In the genomic region with DNA sequence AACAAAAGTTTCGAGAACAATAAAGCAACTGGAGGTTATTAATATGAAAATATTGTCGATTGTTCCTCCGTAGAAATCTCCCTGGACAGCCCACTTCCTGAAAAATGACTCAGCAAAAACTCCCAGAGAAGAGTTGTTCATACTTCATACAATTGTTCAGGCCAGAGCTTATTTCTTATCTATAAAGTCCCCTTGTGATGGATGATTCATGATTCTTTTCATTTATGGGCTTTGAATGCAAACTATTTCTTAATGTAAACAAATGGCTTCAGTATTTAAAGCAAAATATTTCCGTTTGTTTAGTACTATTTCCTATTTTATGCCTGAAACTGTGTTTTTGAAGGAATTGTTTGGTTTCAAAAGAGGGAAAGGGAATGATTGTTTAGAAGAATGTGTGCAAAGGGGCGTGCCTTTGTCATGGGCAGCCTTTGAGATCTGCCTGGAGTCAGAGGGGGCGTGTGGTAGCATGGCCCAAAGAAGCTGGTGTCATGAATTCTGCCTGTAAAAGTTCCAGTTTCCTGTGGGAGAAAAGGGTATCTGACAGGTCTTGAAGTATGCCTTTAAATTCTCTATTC, we compare ENCODE assay signal across 9 cellular contexts. TPM values are rescaled to one million over a fixed set of nuclear protein-coding genes. Genes with fewer than 3 reads are reported as not detected.
DNase-seq lines count a peak whose midpoint lies in the region; ATAC-seq and TF ChIP-seq lines count a peak whose summit lies in the region.
"Had no signal": no experiment of that assay in that cellular context is flagged by ENCODE, and none has a peak within 500 bp of the region (broad histone marks: within the 10 kb centered on the region; RNA-seq: fewer than 3 reads in every experiment).

No MANE protein-coding gene starts in this region.

- peak; percentile 41 for ATAC-seq in left lobe of liver
- ATAC-seq in stimulated activated effector memory CD8-positive, alpha-beta T cell treated with anti-CD3 and anti-CD28 coated beads, Interleukin-12 subunit alpha, Interleukin-12 subunit beta, amount 100 ng/mL, for 72 hours: no peak

- H3K4me3 ChIP-seq in ACC112 (ENCODE audit: low read depth, low read length) (peak overlapping the region; percentile 26), HL-60 (replicated peaks; ENCODE audit: insufficient read depth, low read length) (no peak overlapping the region)

- no peak overlapping the region for H3K4me3 Mint-ChIP-seq in stimulated activated effector memory CD8-positive, alpha-beta T cell treated with anti-CD3 and anti-CD28 coated beads, Interleukin-12 subunit alpha, Interleukin-12 subunit beta, amount 100 ng/mL, for 72 hours
- H3K4me3 Mint-ChIP-seq: activated naive CD8-positive, alpha-beta T cell treated with anti-CD3 and anti-CD28 coated beads, Interleukin-2, amount 10 ng/mL, durations not matched to agents 7 days and 5 days had no signal

- H2AFZ ChIP-seq in ACC112 (ENCODE audit: low read length, unreplicated experiment): peak overlapping the region; percentile 82

- peaks cover 6% of the 10 kb centered on the region for H3K4me1 Mint-ChIP-seq in stimulated activated effector memory CD8-positive, alpha-beta T cell treated with anti-CD3 and anti-CD28 coated beads, Interleukin-12 subunit alpha, Interleukin-12 subunit beta, amount 100 ng/mL, for 72 hours

- H3K36me3 Mint-ChIP-seq in stimulated activated effector memory CD8-positive, alpha-beta T cell treated with anti-CD3 and anti-CD28 coated beads, Interleukin-12 subunit alpha, Interleukin-12 subunit beta, amount 100 ng/mL, for 72 hours: no peaks in the 10 kb centered on the region
- H3K36me3 Mint-ChIP-seq: activated naive CD8-positive, alpha-beta T cell treated with anti-CD3 and anti-CD28 coated beads, Interleukin-2, amount 10 ng/mL, durations not matched to agents 7 days and 5 days had no signal

- peak overlapping the region; percentile 90 for H3K27ac ChIP-seq in ACC112 (ENCODE audit: low read depth, low read length)
- peak overlapping the region; percentile 56 for H3K27ac ChIP-seq in HL-60 (replicated peaks)

- no peak overlapping the region for H3K27ac Mint-ChIP-seq in stimulated activated effector memory CD8-positive, alpha-beta T cell treated with anti-CD3 and anti-CD28 coated beads, Interleukin-12 subunit alpha, Interleukin-12 subunit beta, amount 100 ng/mL, for 72 hours
- H3K27ac Mint-ChIP-seq: activated naive CD8-positive, alpha-beta T cell treated with anti-CD3 and anti-CD28 coated beads, Interleukin-2, amount 10 ng/mL, durations not matched to agents 7 days and 5 days had no signal

- DNase-seq in HL-60 (ENCODE audit: low read depth in 1 of 2, low spot score in 1 of 2) (peak; percentile 15 to 34), amniotic epithelial cell (ENCODE audit: low read depth) (peak; percentile 88), left lobe of liver (ENCODE audit: low spot score) (no peak), NK-92 (lab: John Stamatoyannopoulos, UW; ENCODE audit: unreplicated experiment) (no peak), HuH-7.5 (ENCODE audit: low spot score) (no peak), NCI-H2196 (lab: John Stamatoyannopoulos, UW; ENCODE audit: unreplicated experiment) (no peak)
- no peak for DNase-seq in stimulated activated effector memory CD8-positive, alpha-beta T cell treated with anti-CD3 and anti-CD28 coated beads, Interleukin-12 subunit alpha, Interleukin-12 subunit beta, amount 100 ng/mL, for 72 hours (ENCODE audit: low spot score in 2 of 2)
- DNase-seq: activated naive CD8-positive, alpha-beta T cell treated with anti-CD3 and anti-CD28 coated beads, Interleukin-2, amount 10 ng/mL, durations not matched to agents 7 days and 5 days had no signal

- H3K36me3 ChIP-seq in ACC112 (ENCODE audit: insufficient read depth, low read length): no peaks in the 10 kb centered on the region

- H3K9me3 Mint-ChIP-seq in stimulated activated effector memory CD8-positive, alpha-beta T cell treated with anti-CD3 and anti-CD28 coated beads, Interleukin-12 subunit alpha, Interleukin-12 subunit beta, amount 100 ng/mL, for 72 hours: no peaks in the 10 kb centered on the region

- H3K27me3 ChIP-seq in ACC112 (ENCODE audit: insufficient read depth, low read length) (no peaks in the 10 kb centered on the region), HL-60 (ENCODE audit: insufficient read depth, poor library complexity, severe bottlenecking) (no peaks in the 10 kb centered on the region)

- H3K4me1 ChIP-seq in ACC112 (ENCODE audit: control insufficient read depth, insufficient read depth, low read length, unreplicated experiment): peaks cover 24% of the 10 kb centered on the region

- H3K79me2 ChIP-seq in ACC112 (ENCODE audit: control insufficient read depth, insufficient read depth, low read length, unreplicated experiment): no peaks in the 10 kb centered on the region

- no peak for TF ChIP-seq CTCF in HL-60 (IDR thresholded peaks at IDR 0.05; ENCODE audit: insufficient read depth, low read length)

RNA-seq across cellular contexts. Expression of gene EXOC6, which starts 26.2 kb away (rescaled TPM):
- total RNA-seq in left lobe of liver: 4.9 TPM

Comparison
In these comparisons a context has a peak if more than half of its experiments do, and no peak if none do; other contexts are left out.
1. DNase-seq: peak in HL-60 (2 of 2) and amniotic epithelial cell (single experiment); none in left lobe of liver (single experiment), NK-92 (single experiment), HuH-7.5 (single experiment), NCI-H2196 (single experiment) and stimulated activated effector memory CD8-positive, alpha-beta T cell treated with anti-CD3 and anti-CD28 coated beads, Interleukin-12 subunit alpha, Interleukin-12 subunit beta, amount 100 ng/mL, for 72 hours (0 of 2).